In the genomic region with DNA sequence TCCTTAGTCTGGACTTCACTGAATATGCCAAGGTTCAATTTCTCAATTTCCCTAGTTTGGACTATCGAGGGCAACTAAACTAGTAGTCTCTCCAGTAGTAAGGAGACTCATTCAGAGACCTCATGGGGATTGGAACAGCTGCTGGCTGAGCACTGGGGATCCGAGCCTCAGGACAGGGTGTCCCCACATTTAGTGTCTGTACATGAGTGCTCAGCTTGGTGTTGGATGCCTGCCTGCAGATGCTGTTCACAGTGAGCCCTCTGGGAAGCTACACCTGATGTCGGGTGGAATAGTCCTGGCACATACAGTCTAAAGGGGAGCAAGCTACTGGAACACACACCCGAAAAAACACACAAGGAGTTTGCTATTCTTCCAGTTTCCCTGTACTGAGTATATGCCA, we compare ENCODE assay signal across 30 cellular contexts. TPM values are rescaled to one million over a fixed set of nuclear protein-coding genes. Genes with fewer than 3 reads are reported as not detected.
"Had no signal": no experiment of that assay in that cellular context is flagged by ENCODE, and none has a peak within 500 bp of the region (broad histone marks: within the 10 kb centered on the region; RNA-seq: fewer than 3 reads in every experiment).

No MANE protein-coding gene starts in this region.

- ATAC-seq: gastrocnemius medialis, left cardiac atrium, left lung, left ventricle myocardium superior, lower lobe of right lung, mucosa of descending colon had no signal

- H3K4me3 ChIP-seq: colonic mucosa, esophagus squamous epithelium, gastrocnemius medialis, heart right ventricle, left lung, lower lobe of right lung, mucosa of descending colon had no signal

- DNase-seq: colonic mucosa; cortex of kidney; effector CD8-positive, alpha-beta T cell; esophagus squamous epithelium; foreskin fibroblast; foreskin melanocyte; gastrocnemius medialis; glutamatergic neuron; head of caudate nucleus; heart right ventricle; hippocampal formation; left cardiac atrium; left lung; left ventricle myocardium superior; lower lobe of right lung; mesenchymal stem cell; mucosa of descending colon; naive B cell had no signal

- H3K9me3 ChIP-seq: colonic mucosa, esophagus squamous epithelium, gastrocnemius medialis, heart right ventricle, left lung, lower lobe of right lung, mucosa of descending colon had no signal

- H3K27ac ChIP-seq: colonic mucosa, esophagus squamous epithelium, gastrocnemius medialis, heart right ventricle, left lung, lower lobe of right lung had no signal

- FAIRE-seq: endothelial cell of umbilical vein, islet of Langerhans, keratinocyte had no signal

- H3K4me1 ChIP-seq: colonic mucosa, esophagus squamous epithelium, gastrocnemius medialis, heart right ventricle, left lung, lower lobe of right lung had no signal

- H3K36me3 ChIP-seq: colonic mucosa, esophagus squamous epithelium, gastrocnemius medialis, heart right ventricle, left lung, lower lobe of right lung had no signal

- H3K27me3 ChIP-seq: colonic mucosa had no signal

RNA-seq across cellular contexts. Expression of a gene that starts 0.8 kb away (rescaled TPM):
- total RNA-seq: colonic mucosa, dermis microvascular lymphatic vessel endothelial cell, endothelial cell of umbilical vein, epithelial cell of proximal tubule, esophagus squamous epithelium, gastrocnemius medialis, glomerular endothelial cell, kidney epithelial cell, left cardiac atrium, left lung, left ventricle myocardium superior, lower leg skin, lower lobe of right lung, lung microvascular endothelial cell, mesenteric fat pad, mesothelial cell of epicardium, mucosa of descending colon, myocyte had no signal
